ENCODE assay signal across 1 cellular context in genomic region chr17:7572338-7572587, GRCh38.
TF ChIP-seq lines count a peak whose summit lies in the region.

No MANE protein-coding gene starts in this region.

TF ChIP-seq in IMR-90, 13 proteins besides CTCF, POLR2A, EP300 and RAD21:
- no peak for TF ChIP-seq RFX5 (IDR thresholded peaks at IDR 0.05; ENCODE audit: low read depth, low read length)
- TF ChIP-seq ELK1 (IDR thresholded peaks at IDR 0.05; ENCODE audit: borderline replicate concordance, low read depth, low read length) = no peak
- TF ChIP-seq CHD1 (IDR thresholded peaks at IDR 0.05; ENCODE audit: low read depth, low read length) = no peak
- no peak for TF ChIP-seq CEBPB (IDR thresholded peaks at IDR 0.05; ENCODE audit: low read depth, low read length)
- TF ChIP-seq MAZ (IDR thresholded peaks at IDR 0.05; ENCODE audit: borderline replicate concordance, low read depth, low read length) = no peak
- TF ChIP-seq, protein P1, sequence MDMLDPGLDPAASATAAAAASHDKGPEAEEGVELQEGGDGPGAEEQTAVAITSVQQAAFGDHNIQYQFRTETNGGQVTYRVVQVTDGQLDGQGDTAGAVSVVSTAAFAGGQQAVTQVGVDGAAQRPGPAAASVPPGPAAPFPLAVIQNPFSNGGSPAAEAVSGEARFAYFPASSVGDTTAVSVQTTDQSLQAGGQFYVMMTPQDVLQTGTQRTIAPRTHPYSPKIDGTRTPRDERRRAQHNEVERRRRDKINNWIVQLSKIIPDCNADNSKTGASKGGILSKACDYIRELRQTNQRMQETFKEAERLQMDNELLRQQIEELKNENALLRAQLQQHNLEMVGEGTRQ (IDR thresholded peaks at IDR 0.05; ENCODE audit: low read depth, low read length) = peak; percentile 99
- TF ChIP-seq BHLHE40 (IDR thresholded peaks at IDR 0.05; ENCODE audit: low read depth, low read length) = peak; percentile 99
- TF ChIP-seq FOS (IDR thresholded peaks at IDR 0.05; ENCODE audit: low read depth, low read length) = no peak
- no peak for TF ChIP-seq MAFK (IDR thresholded peaks at IDR 0.05; ENCODE audit: low read depth, low read length)
- TF ChIP-seq SMC3 (IDR thresholded peaks at IDR 0.05; ENCODE audit: low read depth, low read length) = no peak
- TF ChIP-seq MXI1 (IDR thresholded peaks at IDR 0.05; ENCODE audit: borderline replicate concordance, low read depth, low read length) = peak; percentile 98
- no peak for TF ChIP-seq NFE2L2 (IDR thresholded peaks at IDR 0.05; ENCODE audit: low read depth, low read length)
- TF ChIP-seq RCOR1 (IDR thresholded peaks at IDR 0.05; ENCODE audit: insufficient replicate concordance, low read length) = no peak
TF ChIP-seq in IMR-90: peak in this region for 3.
